In genomic region chr9:116860509-116861120, GRCh38 we compare ENCODE assay signal across 7 cellular contexts.
DNase-seq lines count a peak whose midpoint lies in the region; FAIRE-seq and TF ChIP-seq lines count a peak whose summit lies in the region.

No MANE protein-coding gene starts in this region.

- H3K79me2 ChIP-seq in H1 (ENCODE audit: control insufficient read depth in 1 of 2, insufficient read depth in 2 of 2, low read length in 2 of 2), result no peaks in the 10 kb centered on the region

- H4K8ac ChIP-seq in H1 (ENCODE audit: extremely low read depth, insufficient read depth, low read length), result no peak overlapping the region

- H3K14ac ChIP-seq in H1 (ENCODE audit: insufficient read length), result no peak overlapping the region

- no peaks in the 10 kb centered on the region for H3K36me3 ChIP-seq in H1 (ENCODE audit: control insufficient read depth in 2 of 4, insufficient read depth in 4 of 4, low read length in 3 of 4)

- H2BK20ac ChIP-seq in H1 (ENCODE audit: low read length), result no peak overlapping the region

- H4K5ac ChIP-seq in H1 (ENCODE audit: insufficient read length, low read depth, low read length), result no peak overlapping the region

- no peak for TF ChIP-seq POLR2A in H1 (IDR thresholded peaks at IDR 0.05; ENCODE audit: control extremely low read depth in 1 of 2, low read depth in 2 of 2, low read length in 2 of 2)

- H2BK5ac ChIP-seq in H1 (ENCODE audit: low read depth, low read length), result no peak overlapping the region

- CTCF ChIA-PET in RWPE1 (lab: Yijun Ruan, JAX) (interaction anchor here (0.5 to 8.2 kb wide), 15 partner anchors 9 to 1055 kb away, joined by 3 to 116 read pairs (median 4); no protein-coding TSS in a partner anchor), H1 (lab: Charles Lee; ENCODE audit: partially characterized antibody) (interaction anchor here (0.6 to 12.4 kb wide), 74 partner anchors 9 to 550 kb away, joined by 3 to 308 read pairs (median 5); no protein-coding TSS in a partner anchor)

- H3K4me1 ChIP-seq in H1 (replicated peaks in 1 of 4; ENCODE audit: control insufficient read depth in 3 of 4, insufficient read depth in 4 of 4, low read length in 3 of 4), result peaks cover 0 to 4% (median 0%) of the 10 kb centered on the region in 4 experiments; a peak in 2 of 7 replicates

- H3K56ac ChIP-seq in H1 (replicated peaks; ENCODE audit: insufficient read length, low read depth, low read length), result no peak overlapping the region

- H4K91ac ChIP-seq in H1 (replicated peaks; ENCODE audit: insufficient read length, low read length), result no peak overlapping the region

- H3K9me3 ChIP-seq in H1 (ENCODE audit: insufficient read depth in 2 of 2, low read depth in 1 of 2, low read length in 1 of 2), result no peaks in the 10 kb centered on the region

- 73% methylated on average over 3 of the region's 3 CpGs; no CpG with 5 or more reads in 1 of the 2 experiments for WGBS in H1 (ENCODE audit: extremely low coverage in 1 of 2, insufficient coverage in 1 of 2, insufficient read length in 1 of 2, insufficient replicate concordance in 2 of 2, low coverage in 1 of 2, low lambda C conversion rate in 2 of 2, missing lambda C conversion rate in 1 of 2), 2 experiments

- H3K9ac ChIP-seq in H1 (replicated peaks in 1 of 4; ENCODE audit: extremely low read depth in 1 of 4, low read depth in 3 of 4, low read length in 3 of 4), result no peak overlapping the region

- H3K79me1 ChIP-seq in H1 (ENCODE audit: low read depth, low read length), result no peaks in the 10 kb centered on the region

- H3K27ac ChIP-seq in RWPE1 (no peak overlapping the region), H1 (ENCODE audit: low read depth, low read length) (no peak overlapping the region)

- H3K18ac ChIP-seq in H1 (ENCODE audit: extremely low read depth, low read length), result no peak overlapping the region

- H3K4ac ChIP-seq in H1 (replicated peaks; ENCODE audit: insufficient read length, low read depth, low read length), result no peak overlapping the region

- no peaks in the 10 kb centered on the region for H3K27me3 ChIP-seq in H1 (replicated peaks in 1 of 4; ENCODE audit: control insufficient read depth in 3 of 4, extremely low read depth in 1 of 4, insufficient read depth in 3 of 4, low read length in 3 of 4)

- no peaks in the 10 kb centered on the region for H4K20me1 ChIP-seq in H1 (replicated peaks in 1 of 2; ENCODE audit: control insufficient read depth in 1 of 2, insufficient read depth in 2 of 2, low read length in 2 of 2)

- DNase-seq in DMS53 (lab: John Stamatoyannopoulos, UW), result peak; percentile 76
- DNase-seq in GM19239 (ENCODE audit: insufficient read length, low spot score), result peak; percentile 37
- DNase-seq in Jurkat, Clone E6-1 (ENCODE audit: low read depth, low spot score), result peak; percentile 16
- peak; percentile 84 for DNase-seq in RWPE1 (ENCODE audit: low spot score)
- DNase-seq in H1 (ENCODE audit: low read depth in 1 of 2, low spot score in 2 of 2), result peak in 1 of 2 experiments; percentile 88
- DNase-seq in medulla oblongata (ENCODE audit: extremely low spot score), result peak; percentile 81
- DNase-seq in urothelium cell line (ENCODE audit: low spot score), result peak; percentile 76

- no peak overlapping the region for H3K4me3 ChIP-seq in Jurkat, Clone E6-1 (ENCODE audit: low read length)
- H3K4me3 ChIP-seq in H1 (ENCODE audit: extremely low read depth in 1 of 4, insufficient read depth in 2 of 4, low read depth in 3 of 4, low read length in 4 of 4), result no peak overlapping the region

- H2AK5ac ChIP-seq in H1 (ENCODE audit: low read depth, low read length), result no peak overlapping the region

- no peak overlapping the region for H2BK15ac ChIP-seq in H1 (ENCODE audit: low read length)

- POLR2A ChIA-PET in RWPE1 (lab: Yijun Ruan, JAX; ENCODE audit: low non-redundant PET) (no interaction called here), H1 (lab: Charles Lee; ENCODE audit: partially characterized antibody) (interaction anchor here (0.7 to 0.9 kb wide), 2 partner anchors 110 to 124 kb away, joined by 3 read pairs; no protein-coding TSS in a partner anchor)

- no peaks in the 10 kb centered on the region for H3K23me2 ChIP-seq in H1 (ENCODE audit: low read depth, low read length)

- no peak overlapping the region for H3K23ac ChIP-seq in H1 (ENCODE audit: insufficient read length)

- no peak overlapping the region for H3K4me2 ChIP-seq in H1 (ENCODE audit: insufficient read depth in 1 of 2, low read depth in 2 of 2, low read length in 2 of 2)

- no peak overlapping the region for H2BK120ac ChIP-seq in H1 (replicated peaks; ENCODE audit: low read depth, low read length)

- TF ChIP-seq EP300 in H1 (IDR thresholded peaks at IDR 0.05; ENCODE audit: borderline replicate concordance in 1 of 2, low read depth in 2 of 2, low read length in 2 of 2), result no peak

- FAIRE-seq in GM19239 (lab: Jason Lieb, UNC) (peak; percentile 77), H1 (lab: Jason Lieb, UNC) (peak; percentile 99), urothelium cell line (lab: Jason Lieb, UNC) (no peak)

- peak; percentile 84 to 90 for TF ChIP-seq RAD21 in H1 (IDR thresholded peaks at IDR 0.05 in 1 of 2, conservative IDR thresholded peaks at IDR 0.05 in 1 of 2; ENCODE audit: low read depth in 2 of 2, low read length in 2 of 2)

- TF ChIP-seq CTCF in RWPE1 (conservative IDR thresholded peaks at IDR 0.05; ENCODE audit: low read depth) (peak; percentile 92), H1 (IDR thresholded peaks at IDR 0.05; ENCODE audit: control extremely low read depth in 1 of 3, insufficient read depth in 1 of 3, low read depth in 1 of 3, low read length in 3 of 3) (peak; percentile 82 to 95 (median 87))

- no peak overlapping the region for H2BK12ac ChIP-seq in H1 (ENCODE audit: low read depth, low read length)

- no peak overlapping the region for H2AFZ ChIP-seq in H1 (ENCODE audit: low read length)

TF ChIP-seq in H1, 55 proteins besides CTCF, POLR2A, EP300 and RAD21:
- peak; percentile 84 for TF ChIP-seq TEAD4 (IDR thresholded peaks at IDR 0.05; ENCODE audit: low read depth, low read length)
- 0 out of 2 replicates have a peak, but pooled peaks have one; percentile 49 for TF ChIP-seq YY1 (IDR thresholded peaks at IDR 0.05; ENCODE audit: low read depth, low read length)
- no peak for TF ChIP-seq MAX (IDR thresholded peaks at IDR 0.05)
